19 cellular contexts compared by ENCODE assay signal in the genomic region with DNA sequence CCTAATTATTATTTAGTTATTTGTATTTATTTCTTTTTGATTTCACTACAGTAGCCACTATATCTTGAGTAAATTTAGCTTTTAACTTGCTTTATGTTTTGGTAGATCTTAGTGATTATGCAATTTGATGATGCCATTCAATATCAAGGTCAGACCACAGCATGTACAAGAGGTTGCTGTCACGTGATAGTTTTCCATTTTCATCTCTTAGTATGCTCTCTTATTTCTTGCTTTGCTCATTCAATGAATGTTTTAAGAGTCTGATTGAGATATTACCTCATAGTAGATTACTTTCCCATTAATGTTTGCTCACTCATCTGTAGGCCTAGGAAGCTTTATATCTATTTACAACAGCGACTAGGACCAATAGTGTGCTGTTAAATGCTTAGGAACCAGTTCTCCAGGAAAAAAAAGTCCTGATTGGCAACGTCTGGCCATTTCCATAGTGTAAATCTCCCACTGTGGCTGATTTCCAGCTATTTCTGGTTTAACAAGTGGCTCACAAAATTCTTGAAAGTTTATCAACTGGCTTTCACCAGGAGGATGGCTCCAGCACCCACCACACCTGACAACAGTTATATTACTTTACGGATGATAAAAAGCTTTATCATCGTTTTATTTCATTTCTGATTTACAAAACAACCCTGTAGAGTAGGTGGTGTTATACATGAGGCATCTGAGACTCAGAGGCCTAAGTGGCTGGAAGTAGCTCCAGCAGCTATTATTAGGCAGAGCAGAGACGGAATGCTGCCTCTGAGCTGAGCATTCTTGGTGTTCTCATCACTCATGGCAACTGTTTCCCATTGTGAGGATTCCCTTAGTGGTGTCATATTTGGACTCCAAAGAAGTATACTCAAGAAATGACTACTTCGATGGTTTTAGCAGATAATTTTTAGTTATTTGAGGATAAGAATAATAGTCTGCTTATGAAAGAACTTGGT.
A peak's percentile ranks its signal among the peaks of the same experiment; 100 is the strongest.
DNase-seq lines count a peak whose midpoint lies in the region; ATAC-seq, FAIRE-seq and TF ChIP-seq lines count a peak whose summit lies in the region.
"Had no signal": no experiment of that assay in that cellular context is flagged by ENCODE, and none has a peak within 500 bp of the region (broad histone marks: within the 10 kb centered on the region; RNA-seq: fewer than 3 reads in every experiment).

No MANE protein-coding gene starts in this region.

- POLR2A ChIA-PET in SK-N-SH (lab: Yijun Ruan, JAX) = no interaction called here

- TF ChIP-seq POLR2A in heart left ventricle (IDR thresholded peaks at IDR 0.05) = no peak

- no peak overlapping the region for H2AFZ ChIP-seq in SK-N-SH (ENCODE audit: low read depth)
- H2AFZ ChIP-seq in mammary epithelial cell (ENCODE audit: low read depth, low read length) = no peak overlapping the region

- H3K36me3 ChIP-seq in SK-N-SH (replicated peaks in 1 of 2; ENCODE audit: control insufficient read depth in 1 of 2, insufficient read depth in 2 of 2, low read length in 1 of 2) (no peaks in the 10 kb centered on the region), mammary epithelial cell (ENCODE audit: insufficient read depth, low read length) (no peaks in the 10 kb centered on the region), heart left ventricle (no peaks in the 10 kb centered on the region), skeletal muscle tissue (ENCODE audit: control insufficient read depth in 3 of 3, insufficient read depth in 3 of 3, low read length in 3 of 3) (no peaks in the 10 kb centered on the region)
- H3K36me3 ChIP-seq: ascending aorta, neutrophil, thyroid gland had no signal

- CTCF ChIA-PET in SK-N-SH (lab: Yijun Ruan, JAX) = interaction anchor here (0.9 to 1.6 kb wide), 2 partner anchors 105 to 389 kb away, joined by 3 to 5 read pairs; no protein-coding TSS in a partner anchor
- CTCF ChIA-PET in mammary epithelial cell (lab: Charles Lee; ENCODE audit: low non-redundant PET) = no interaction called here

- 86% methylated on average over 7 of the region's 7 CpGs for WGBS in SK-N-SH (ENCODE audit: low lambda C conversion rate)
- WGBS in mammary epithelial cell (ENCODE audit: low coverage, missing lambda C conversion rate) = 74% methylated on average over 7 of the region's 7 CpGs
- WGBS in heart left ventricle, 4 donors = 33 to 45% (median 39%) methylated on average over 7 of the region's 7 CpGs

- H3K9ac ChIP-seq in SK-N-SH (no peak overlapping the region), mammary epithelial cell (ENCODE audit: insufficient read depth, low read length) (no peak overlapping the region), skeletal muscle tissue (ENCODE audit: low read depth in 1 of 3, low read length in 3 of 3) (no peak overlapping the region)

- no peaks in the 10 kb centered on the region for H4K20me1 ChIP-seq in SK-N-SH (ENCODE audit: insufficient read depth)
- no peaks in the 10 kb centered on the region for H4K20me1 ChIP-seq in mammary epithelial cell (ENCODE audit: insufficient read depth, low read length)

- no peak for FAIRE-seq in GM19239 (lab: Jason Lieb, UNC)
- FAIRE-seq: A204.1 had no signal

- dilution Hi-C loops in mammary epithelial cell (cut with HindIII; ENCODE audit: low sequenced_read_pairs) = no loop called here

- no TSS peak for BruUV-seq in mammary epithelial cell (replicated peaks; lab: Mats Ljungman, UMichigan)

- no peaks in the 10 kb centered on the region for H3K9me2 ChIP-seq in SK-N-SH

- peak; percentile 79 for ATAC-seq in SK-N-SH treated with all-trans-retinoic acid at 6 μM for 48 hours
- peak; percentile 89 to 96 (median 94) for ATAC-seq in heart left ventricle
- ATAC-seq in HG02623 (IDR thresholded peaks at IDR 0.05; ENCODE audit: unreplicated experiment) = no peak

- no peak for TF ChIP-seq EP300 in SK-N-SH (IDR thresholded peaks at IDR 0.05; ENCODE audit: borderline replicate concordance in 1 of 2, low read depth in 1 of 2, low read length in 1 of 2)

- no peak overlapping the region for H3K27ac ChIP-seq in SK-N-SH (ENCODE audit: low read depth in 2 of 2, low read length in 1 of 2)
- H3K27ac ChIP-seq in mammary epithelial cell (ENCODE audit: insufficient read depth, low read depth, low read length) = no peak overlapping the region
- peak overlapping the region; percentile 38 to 84 (median 67) for H3K27ac ChIP-seq in heart left ventricle
- H3K27ac ChIP-seq in skeletal muscle tissue (ENCODE audit: low read depth, low read length) = peak overlapping the region; percentile 64
- H3K27ac ChIP-seq: ascending aorta, neutrophil, RWPE1, thyroid gland had no signal

- intact Hi-C loops in mammary epithelial cell (cut with micrococcal nuclease) = no loop called here
- intact Hi-C loops in heart left ventricle (cut with DNase I) = loop anchor here in 9 of 10 donors (10.0 kb wide), 9 partner anchors 73 to 1383 kb away; no protein-coding TSS in a partner anchor

- H3K79me2 ChIP-seq in SK-N-SH (ENCODE audit: insufficient read depth) (no peaks in the 10 kb centered on the region), mammary epithelial cell (ENCODE audit: insufficient read depth, low read length) (no peaks in the 10 kb centered on the region)

- DNase-seq in SK-N-SH = no peak
- DNase-seq in mammary epithelial cell = peak; percentile 9
- DNase-seq in heart left ventricle = peak in 3 of 5 donors; percentile 35 to 61 (median 59)
- DNase-seq in GM19239 (ENCODE audit: insufficient read length, low spot score) = no peak
- no peak for DNase-seq in stimulated activated CD4-positive, alpha-beta T cell treated with anti-CD3 and anti-CD28 coated beads, Interleukin-12 subunit alpha, Interleukin-12 subunit beta, amount 100 ng/mL, for 4 hours
- DNase-seq: activated CD4-positive, alpha-beta T cell treated with anti-CD3 and anti-CD28 coated beads, Interleukin-2, amount 50 U/mL, for 1 hour; DMS 273 treated with DMSO at 0.1 percent for 48 hours; NCI-H1105 treated with DMSO at 0.1 percent for 48 hours; NCI-H510A treated with DMSO at 0.1 percent for 48 hours; stimulated activated CD4-positive, alpha-beta T cell treated with anti-CD3 and anti-CD28 coated beads, Interleukin-15, amount 100 ng/mL, for 24 hours; thyroid gland had no signal

- no peak for TF ChIP-seq RAD21 in SK-N-SH (IDR thresholded peaks at IDR 0.05; ENCODE audit: low read length)

- H3K4me1 ChIP-seq in SK-N-SH (ENCODE audit: control insufficient read depth in 1 of 2, insufficient read depth in 2 of 2, low read depth in 1 of 2, low read length in 1 of 2) (peaks cover 4 to 6% of the 10 kb centered on the region in 2 experiments; a peak in 2 of 4 replicates), mammary epithelial cell (ENCODE audit: insufficient read depth, low read length) (no peaks in the 10 kb centered on the region), heart left ventricle (peaks cover 5 to 44% (median 30%) of the 10 kb centered on the region in 12 donors), skeletal muscle tissue (ENCODE audit: control insufficient read depth in 3 of 3, insufficient read depth in 3 of 3, low read length in 3 of 3) (peaks cover 0 to 11% (median 8%) of the 10 kb centered on the region in 3 donors)
- H3K4me1 ChIP-seq: ascending aorta had no signal

- TF ChIP-seq CTCF in SK-N-SH (IDR thresholded peaks at IDR 0.05) (no peak), mammary epithelial cell (conservative IDR thresholded peaks at IDR 0.05 in 1 of 2, IDR thresholded peaks at IDR 0.05 in 1 of 2; ENCODE audit: extremely low read depth in 1 of 2, insufficient read depth in 1 of 2, low read depth in 1 of 2, low read length in 2 of 2) (no peak), heart left ventricle (IDR thresholded peaks at IDR 0.05) (no peak)

- H3K4me2 ChIP-seq in SK-N-SH = no peak overlapping the region
- no peak overlapping the region for H3K4me2 ChIP-seq in mammary epithelial cell (ENCODE audit: insufficient read depth, low read depth, low read length)

- H3F3A ChIP-seq in SK-N-SH (replicated peaks; ENCODE audit: insufficient read depth) = peaks cover 5% of the 10 kb centered on the region

- in situ Hi-C loops in mammary epithelial cell (cut with MboI; ENCODE audit: low sequenced_read_pairs in 2 of 2) = no loop called here

- H3K9me3 ChIP-seq in SK-N-SH = no peaks in the 10 kb centered on the region
- no peaks in the 10 kb centered on the region for H3K9me3 ChIP-seq in mammary epithelial cell (replicated peaks; ENCODE audit: insufficient read depth, low read length)
- H3K9me3 ChIP-seq in heart left ventricle = no peaks in the 10 kb centered on the region
- H3K9me3 ChIP-seq in skeletal muscle tissue (ENCODE audit: control insufficient read depth in 3 of 3, low read length in 3 of 3) = no peaks in the 10 kb centered on the region
- H3K9me3 ChIP-seq: ascending aorta, neutrophil, thyroid gland had no signal

- H3K27me3 ChIP-seq in SK-N-SH (ENCODE audit: insufficient read depth) (no peaks in the 10 kb centered on the region), mammary epithelial cell (ENCODE audit: insufficient read depth, low read length) (no peaks in the 10 kb centered on the region), heart left ventricle (no peaks in the 10 kb centered on the region), skeletal muscle tissue (ENCODE audit: control insufficient read depth in 3 of 3, insufficient read depth in 3 of 3, low read length in 3 of 3) (no peaks in the 10 kb centered on the region)
- H3K27me3 ChIP-seq: ascending aorta, neutrophil, thyroid gland had no signal

- H3K4me3 ChIP-seq in SK-N-SH (ENCODE audit: low read depth in 2 of 2, low read length in 1 of 2) = no peak overlapping the region
- H3K4me3 ChIP-seq in mammary epithelial cell (replicated peaks in 1 of 3; ENCODE audit: insufficient read depth in 1 of 3, low read depth in 2 of 3, low read length in 3 of 3) = no peak overlapping the region
- H3K4me3 ChIP-seq in heart left ventricle = no peak overlapping the region
- H3K4me3 ChIP-seq in skeletal muscle tissue (ENCODE audit: low read length in 3 of 3) = no peak overlapping the region
- H3K4me3 ChIP-seq: ascending aorta, lung, thyroid gland had no signal

TF ChIP-seq in SK-N-SH treated with all-trans-retinoic acid at 6 μM for 48 hours, 23 proteins besides CTCF, POLR2A, EP300 and RAD21 (continues in another document):
- TF ChIP-seq ZNF8 (CRISPR knock-in tag; IDR thresholded peaks at IDR 0.05) (no peak), ZFP3 (CRISPR knock-in tag; IDR thresholded peaks at IDR 0.05) (no peak), ZC3H10 (CRISPR knock-in tag; IDR thresholded peaks at IDR 0.05) (no peak), ZNF565 (CRISPR knock-in tag; conservative IDR thresholded peaks at IDR 0.05; ENCODE audit: low read depth) (no peak), RARB (CRISPR knock-in tag; IDR thresholded peaks at IDR 0.05) (no peak)

TF ChIP-seq in SK-N-SH, 30 proteins besides CTCF, POLR2A, EP300 and RAD21 (continues in another document):
- TF ChIP-seq SIN3A (IDR thresholded peaks at IDR 0.05; ENCODE audit: borderline replicate concordance, low read depth, low read length) (no peak), SMC3 (IDR thresholded peaks at IDR 0.05; ENCODE audit: low read depth, low read length) (no peak), RCOR1 (IDR thresholded peaks at IDR 0.05; ENCODE audit: low read length) (no peak), FOSL2 (IDR thresholded peaks at IDR 0.05; ENCODE audit: borderline replicate concordance, low read depth) (no peak), RXRA (IDR thresholded peaks at IDR 0.05; ENCODE audit: borderline replicate concordance, low read depth) (no peak), CHD2 (IDR thresholded peaks at IDR 0.05; ENCODE audit: low read length, partially characterized antibody) (no peak)

Comparison
In these comparisons a context has a peak if more than half of its experiments do, and no peak if none do; other contexts are left out.
1. DNase-seq: peak in mammary epithelial cell (single experiment) and heart left ventricle (3 of 5); none in SK-N-SH (single experiment), GM19239 (single experiment) and stimulated activated CD4-positive, alpha-beta T cell treated with anti-CD3 and anti-CD28 coated beads, Interleukin-12 subunit alpha, Interleukin-12 subunit beta, amount 100 ng/mL, for 4 hours (single experiment).
2. H3K27ac ChIP-seq: peak in heart left ventricle (12 of 12) and skeletal muscle tissue (single experiment); none in SK-N-SH (0 of 2) and mammary epithelial cell (single experiment).